11 cellular contexts compared by ENCODE assay signal in genomic region chr16:67917140-67917851, GRCh38. TPM values are rescaled to one million over a fixed set of nuclear protein-coding genes. Genes with fewer than 3 reads are reported as not detected.
DNase-seq lines count a peak whose midpoint lies in the region; ATAC-seq, FAIRE-seq and TF ChIP-seq lines count a peak whose summit lies in the region.
"Had no signal": no experiment of that assay in that cellular context is flagged by ENCODE, and none has a peak within 500 bp of the region (broad histone marks: within the 10 kb centered on the region; RNA-seq: fewer than 3 reads in every experiment).

No MANE protein-coding gene starts in this region.

- H4K20me1 ChIP-seq in keratinocyte (ENCODE audit: control insufficient read depth, extremely low read depth, insufficient read depth, low read length) = peaks cover 17% of the 10 kb centered on the region

- H3K36me3 ChIP-seq in keratinocyte (ENCODE audit: control insufficient read depth in 2 of 2, extremely low read depth in 1 of 2, insufficient read depth in 2 of 2, low read length in 2 of 2) (peaks cover 4 to 8% of the 10 kb centered on the region in 2 experiments), suprapubic skin (no peaks in the 10 kb centered on the region)
- peaks cover 3% of the 10 kb centered on the region for H3K36me3 ChIP-seq in effector memory CD4-positive, alpha-beta T cell (ENCODE audit: control insufficient read depth, insufficient read depth, low read length)

- no peak for DNase-seq in activated T-cell treated with anti-CD3 and anti-CD28 coated beads, Interleukin-2, amount 50 U/mL, for 24 hours
- no peak for DNase-seq in activated T-cell treated with anti-CD3 and anti-CD28 coated beads, Interleukin-2, amount 50 U/mL, for 1 hour
- no peak for DNase-seq in activated naive CD8-positive, alpha-beta T cell treated with anti-CD3 and anti-CD28 coated beads, Interleukin-2, amount 10 ng/mL, durations not matched to agents 7 days and 5 days
- no peak for DNase-seq in keratinocyte (ENCODE audit: low read depth, low spot score)
- no peak for DNase-seq in suprapubic skin (ENCODE audit: low spot score in 2 of 2)
- no peak for DNase-seq in effector memory CD4-positive, alpha-beta T cell
- no peak for DNase-seq in dedifferentiated amniotic fluid mesenchymal stem cell (ENCODE audit: extremely low spot score)
- DNase-seq: NCI-H748 treated with DMSO at 0.1 percent for 48 hours had no signal

- peaks cover 11% of the 10 kb centered on the region for H3K9me1 ChIP-seq in keratinocyte (ENCODE audit: control insufficient read depth, extremely low read depth, insufficient read depth, low read length)

- H3K27ac ChIP-seq in keratinocyte (ENCODE audit: control insufficient read depth, insufficient read depth, low read length) = peak overlapping the region; percentile 10
- H3K27ac ChIP-seq in suprapubic skin = peak overlapping the region; percentile 44
- H3K27ac ChIP-seq in effector memory CD4-positive, alpha-beta T cell (ENCODE audit: insufficient read depth, low read length, poor library complexity, severe bottlenecking) = no peak overlapping the region
- H3K27ac ChIP-seq: foreskin keratinocyte had no signal

- 37% methylated on average over 5 of the region's 6 CpGs for WGBS in suprapubic skin

- dilution Hi-C loops in keratinocyte (cut with MboI; ENCODE audit: extremely low pct_ligation_motif_present, low sequenced_read_pairs) = no loop called here

- H3K4me1 Mint-ChIP-seq in activated T-cell treated with anti-CD3 and anti-CD28 coated beads, Interleukin-2, amount 50 U/mL, for 24 hours (ENCODE audit: low read depth) = peaks cover 37% of the 10 kb centered on the region
- peaks cover 14% of the 10 kb centered on the region for H3K4me1 Mint-ChIP-seq in activated naive CD8-positive, alpha-beta T cell treated with anti-CD3 and anti-CD28 coated beads, Interleukin-2, amount 10 ng/mL, durations not matched to agents 7 days and 5 days

- H3K4me2 ChIP-seq in keratinocyte (ENCODE audit: control insufficient read depth, extremely low read depth, insufficient read depth, low read depth, low read length) = peak overlapping the region; percentile 3

- H3K36me3 Mint-ChIP-seq in activated T-cell treated with anti-CD3 and anti-CD28 coated beads, Interleukin-2, amount 50 U/mL, for 24 hours (ENCODE audit: low read depth) = peaks cover 20% of the 10 kb centered on the region
- H3K36me3 Mint-ChIP-seq in activated naive CD8-positive, alpha-beta T cell treated with anti-CD3 and anti-CD28 coated beads, Interleukin-2, amount 10 ng/mL, durations not matched to agents 7 days and 5 days = peaks cover 3% of the 10 kb centered on the region

- peak overlapping the region; percentile 95 for H3K27ac Mint-ChIP-seq in activated T-cell treated with anti-CD3 and anti-CD28 coated beads, Interleukin-2, amount 50 U/mL, for 24 hours
- peak overlapping the region; percentile 78 for H3K27ac Mint-ChIP-seq in activated naive CD8-positive, alpha-beta T cell treated with anti-CD3 and anti-CD28 coated beads, Interleukin-2, amount 10 ng/mL, durations not matched to agents 7 days and 5 days

- H3K27me3 Mint-ChIP-seq in activated T-cell treated with anti-CD3 and anti-CD28 coated beads, Interleukin-2, amount 50 U/mL, for 24 hours = no peaks in the 10 kb centered on the region
- no peaks in the 10 kb centered on the region for H3K27me3 Mint-ChIP-seq in activated naive CD8-positive, alpha-beta T cell treated with anti-CD3 and anti-CD28 coated beads, Interleukin-2, amount 10 ng/mL, durations not matched to agents 7 days and 5 days
- H3K27me3 Mint-ChIP-seq: CD4-positive, CD25-positive, alpha-beta regulatory T cell had no signal

- FAIRE-seq in keratinocyte (lab: Jason Lieb, UNC) = no peak

- no peak for ATAC-seq in activated naive CD8-positive, alpha-beta T cell treated with anti-CD3 and anti-CD28 coated beads, Interleukin-2, amount 10 ng/mL, durations not matched to agents 7 days and 5 days (ENCODE audit: low read depth)
- ATAC-seq in HG02884 (IDR thresholded peaks at IDR 0.05; ENCODE audit: unreplicated experiment) = no peak

- TF ChIP-seq EP300 in suprapubic skin (IDR thresholded peaks at IDR 0.05) = no peak

- TF ChIP-seq CTCF in keratinocyte (optimal IDR thresholded peaks at IDR 0.05 in 1 of 3, IDR thresholded peaks at IDR 0.05 in 1 of 3, conservative IDR thresholded peaks at IDR 0.05 in 1 of 3; ENCODE audit: extremely low read depth in 1 of 3, insufficient read depth in 2 of 3, low read length in 3 of 3) (no peak), suprapubic skin (IDR thresholded peaks at IDR 0.05) (no peak)

- no peaks in the 10 kb centered on the region for H3K9me3 Mint-ChIP-seq in activated T-cell treated with anti-CD3 and anti-CD28 coated beads, Interleukin-2, amount 50 U/mL, for 24 hours
- H3K9me3 Mint-ChIP-seq in activated naive CD8-positive, alpha-beta T cell treated with anti-CD3 and anti-CD28 coated beads, Interleukin-2, amount 10 ng/mL, durations not matched to agents 7 days and 5 days = no peaks in the 10 kb centered on the region

- H3K9me3 ChIP-seq in keratinocyte (ENCODE audit: control insufficient read depth, low read depth, low read length) (no peaks in the 10 kb centered on the region), suprapubic skin (no peaks in the 10 kb centered on the region)
- no peaks in the 10 kb centered on the region for H3K9me3 ChIP-seq in effector memory CD4-positive, alpha-beta T cell (ENCODE audit: control insufficient read depth, low read length)

- H3K79me2 ChIP-seq in keratinocyte (ENCODE audit: control insufficient read depth, insufficient read depth, low read length) = peaks cover 6% of the 10 kb centered on the region

- no peaks in the 10 kb centered on the region for H3K27me3 ChIP-seq in keratinocyte (ENCODE audit: control insufficient read depth, extremely low read depth, insufficient read depth, low read length)
- no peaks in the 10 kb centered on the region for H3K27me3 ChIP-seq in suprapubic skin
- H3K27me3 ChIP-seq in effector memory CD4-positive, alpha-beta T cell (replicated peaks; ENCODE audit: control insufficient read depth, insufficient read depth, low read length, poor library complexity, severe bottlenecking) = no peaks in the 10 kb centered on the region
- H3K27me3 ChIP-seq: foreskin keratinocyte had no signal

- no peak overlapping the region for H3K4me3 Mint-ChIP-seq in activated T-cell treated with anti-CD3 and anti-CD28 coated beads, Interleukin-2, amount 50 U/mL, for 24 hours
- no peak overlapping the region for H3K4me3 Mint-ChIP-seq in activated naive CD8-positive, alpha-beta T cell treated with anti-CD3 and anti-CD28 coated beads, Interleukin-2, amount 10 ng/mL, durations not matched to agents 7 days and 5 days
- H3K4me3 Mint-ChIP-seq: CD4-positive, CD25-positive, alpha-beta regulatory T cell had no signal

- H2AFZ ChIP-seq in keratinocyte (ENCODE audit: control insufficient read depth, low read length) = no peak overlapping the region

- POLR2A ChIA-PET in activated naive CD8-positive, alpha-beta T cell treated with anti-CD3 and anti-CD28 coated beads, Interleukin-2, amount 10 ng/mL, durations not matched to agents 7 days and 5 days (lab: Charles Lee) = no interaction called here

- peaks cover 27% of the 10 kb centered on the region for H3K4me1 ChIP-seq in keratinocyte (ENCODE audit: control insufficient read depth, extremely low read depth, insufficient read depth, low read length)
- peaks cover 63% of the 10 kb centered on the region for H3K4me1 ChIP-seq in suprapubic skin
- H3K4me1 ChIP-seq in effector memory CD4-positive, alpha-beta T cell (ENCODE audit: control insufficient read depth, insufficient read depth, low read length, poor library complexity, severe bottlenecking) = no peaks in the 10 kb centered on the region
- H3K4me1 ChIP-seq: foreskin keratinocyte had no signal

- H3K9ac ChIP-seq in keratinocyte (ENCODE audit: control insufficient read depth, extremely low read depth, insufficient read depth, low read length) = no peak overlapping the region

- TF ChIP-seq POLR2A in suprapubic skin (IDR thresholded peaks at IDR 0.05) = no peak

- no peak overlapping the region for H3K4me3 ChIP-seq in keratinocyte (ENCODE audit: control insufficient read depth in 2 of 3, extremely low read depth in 1 of 3, insufficient read depth in 2 of 3, low read depth in 1 of 3, low read length in 3 of 3)
- no peak overlapping the region for H3K4me3 ChIP-seq in suprapubic skin
- H3K4me3 ChIP-seq in effector memory CD4-positive, alpha-beta T cell (ENCODE audit: insufficient read depth, low read depth, low read length, poor library complexity, severe bottlenecking) = no peak overlapping the region

RNA-seq across cellular contexts. Expression of gene CTRL, which starts 14.4 kb away (rescaled TPM):
- total RNA-seq in activated naive CD8-positive, alpha-beta T cell treated with anti-CD3 and anti-CD28 coated beads, Interleukin-2, amount 10 ng/mL, durations not matched to agents 7 days and 5 days = 1 to 10 TPM; 4.9 to 7.2 TPM
- polyA plus RNA-seq in keratinocyte = 0.10 to 0.46 TPM (median 0.33 TPM) in 3 replicates
- 0.29 TPM for polyA plus RNA-seq in keratinocyte (2011; ENCODE audit: low read depth)
- 0.17 TPM in 1 of 2 replicates, not detected in the other for polyA plus RNA-seq in keratinocyte (2011; cell fraction: cytosol; rRNA removed)
- 0.73 and 1.3 TPM in 2 replicates for polyA plus RNA-seq in keratinocyte (2011; cell fraction: nucleus; rRNA removed)
- 0.39 and 0.62 TPM in 2 replicates for polyA plus RNA-seq in keratinocyte (2012; ENCODE audit: low replicate concordance)
- 0.26 TPM in 1 of 3 replicates, not detected in the others for polyA minus RNA-seq in keratinocyte
- not detected for polyA minus RNA-seq in keratinocyte (2011; cell fraction: cytosol; rRNA and poly(A)+ RNA removed)
- 0.70 TPM in 1 of 2 replicates, not detected in the other for polyA minus RNA-seq in keratinocyte (2011; cell fraction: nucleus; rRNA and poly(A)+ RNA removed)
- total RNA-seq in suprapubic skin = 1 to 10 TPM in 3 of 4 donors, under 1 TPM in 1; 0.55 to 2.7 (median 1.8) TPM

RNA-seq across cellular contexts. Expression of gene PSMB10, which starts 19.4 kb away (rescaled TPM):
- total RNA-seq in activated naive CD8-positive, alpha-beta T cell treated with anti-CD3 and anti-CD28 coated beads, Interleukin-2, amount 10 ng/mL, durations not matched to agents 7 days and 5 days = 100 to 1,000 TPM; 220 to 246 TPM
- polyA plus RNA-seq in keratinocyte = 9.3 to 19.7 TPM (median 11.1 TPM) in 3 replicates
- polyA plus RNA-seq in keratinocyte (2011; ENCODE audit: low read depth) = 3.0 TPM
- 5.1 and 17.8 TPM in 2 replicates for polyA plus RNA-seq in keratinocyte (2011; cell fraction: cytosol; rRNA removed)
- 6.2 and 8.4 TPM in 2 replicates for polyA plus RNA-seq in keratinocyte (2011; cell fraction: nucleus; rRNA removed)
- polyA plus RNA-seq in keratinocyte (2012; ENCODE audit: low replicate concordance) = 17.5 and 40.2 TPM in 2 replicates
- 6.0 to 8.4 TPM (median 6.8 TPM) in 3 replicates for polyA minus RNA-seq in keratinocyte
- 26.1 TPM for polyA minus RNA-seq in keratinocyte (2011; cell fraction: cytosol; rRNA and poly(A)+ RNA removed)
- polyA minus RNA-seq in keratinocyte (2011; cell fraction: nucleus; rRNA and poly(A)+ RNA removed) = 5.0 and 6.3 TPM in 2 replicates
- total RNA-seq in suprapubic skin = 10 to 100 TPM; 13.5 to 31.2 (median 16.3) TPM

RNA-seq across cellular contexts. Expression of gene PSKH1, which starts 24.2 kb away (rescaled TPM):
- 10 to 100 TPM; 22.8 to 25.6 TPM for total RNA-seq in activated naive CD8-positive, alpha-beta T cell treated with anti-CD3 and anti-CD28 coated beads, Interleukin-2, amount 10 ng/mL, durations not matched to agents 7 days and 5 days
- polyA plus RNA-seq in keratinocyte = 10.7 to 19.5 TPM (median 13.7 TPM) in 3 replicates
- polyA plus RNA-seq in keratinocyte (2011; ENCODE audit: low read depth) = 2.1 TPM
- polyA plus RNA-seq in keratinocyte (2011; cell fraction: cytosol; rRNA removed) = 13.7 and 22.7 TPM in 2 replicates
- polyA plus RNA-seq in keratinocyte (2011; cell fraction: nucleus; rRNA removed) = 11.7 and 15.9 TPM in 2 replicates
- 10.5 and 14.6 TPM in 2 replicates for polyA plus RNA-seq in keratinocyte (2012; ENCODE audit: low replicate concordance)
- 24.0 to 46.9 TPM (median 42.1 TPM) in 3 replicates for polyA minus RNA-seq in keratinocyte
- polyA minus RNA-seq in keratinocyte (2011; cell fraction: cytosol; rRNA and poly(A)+ RNA removed) = 26.7 TPM
- polyA minus RNA-seq in keratinocyte (2011; cell fraction: nucleus; rRNA and poly(A)+ RNA removed) = 13.4 and 16.4 TPM in 2 replicates
- total RNA-seq in suprapubic skin = 10 to 100 TPM; 16.4 to 26.9 (median 24.5) TPM

RNA-seq across cellular contexts. Expression of gene LCAT, which starts 26.6 kb away (rescaled TPM):
- 10 to 100 TPM; 17.6 to 23.6 TPM for total RNA-seq in activated naive CD8-positive, alpha-beta T cell treated with anti-CD3 and anti-CD28 coated beads, Interleukin-2, amount 10 ng/mL, durations not matched to agents 7 days and 5 days
- polyA plus RNA-seq in keratinocyte = 6.5 to 11.6 TPM (median 10.5 TPM) in 3 replicates
- polyA plus RNA-seq in keratinocyte (2011; ENCODE audit: low read depth) = 4.2 TPM
- polyA plus RNA-seq in keratinocyte (2011; cell fraction: cytosol; rRNA removed) = 2.1 and 3.0 TPM in 2 replicates
- 35.7 and 48.0 TPM in 2 replicates for polyA plus RNA-seq in keratinocyte (2011; cell fraction: nucleus; rRNA removed)
- polyA plus RNA-seq in keratinocyte (2012; ENCODE audit: low replicate concordance) = 10.6 and 14.2 TPM in 2 replicates
- 6.0 to 16.2 TPM (median 9.5 TPM) in 3 replicates for polyA minus RNA-seq in keratinocyte
- 7.1 TPM for polyA minus RNA-seq in keratinocyte (2011; cell fraction: cytosol; rRNA and poly(A)+ RNA removed)
- polyA minus RNA-seq in keratinocyte (2011; cell fraction: nucleus; rRNA and poly(A)+ RNA removed) = 10.6 and 10.7 TPM in 2 replicates
- total RNA-seq in suprapubic skin = 10 to 100 TPM; 10.6 to 61.4 (median 22.6) TPM

RNA-seq across cellular contexts. Expression of gene NRN1L, which starts 32.6 kb away (rescaled TPM):
- total RNA-seq in activated naive CD8-positive, alpha-beta T cell treated with anti-CD3 and anti-CD28 coated beads, Interleukin-2, amount 10 ng/mL, durations not matched to agents 7 days and 5 days = 1 to 10 TPM; 2.1 to 3.1 TPM
- polyA plus RNA-seq in keratinocyte = not detected in 3 replicates
- not detected for polyA plus RNA-seq in keratinocyte (2011; ENCODE audit: low read depth)
- polyA plus RNA-seq in keratinocyte (2011; cell fraction: cytosol; rRNA removed) = not detected in 2 replicates
- polyA plus RNA-seq in keratinocyte (2011; cell fraction: nucleus; rRNA removed) = 0.51 and 0.53 TPM in 2 replicates
- 0.75 TPM in 1 of 2 replicates, not detected in the other for polyA plus RNA-seq in keratinocyte (2012; ENCODE audit: low replicate concordance)
- polyA minus RNA-seq in keratinocyte = not detected in 3 replicates
- polyA minus RNA-seq in keratinocyte (2011; cell fraction: cytosol; rRNA and poly(A)+ RNA removed) = not detected
- polyA minus RNA-seq in keratinocyte (2011; cell fraction: nucleus; rRNA and poly(A)+ RNA removed) = not detected in 2 replicates
- total RNA-seq in suprapubic skin = 1 to 10 TPM in 3 of 4 donors, not detected in 1; 4.3 to 5.6 (median 4.7) TPM
- total RNA-seq: foreskin keratinocyte had no signal

Comparison
In these comparisons a context has a peak if more than half of its experiments do, and no peak if none do; other contexts are left out.
1. RNA of gene PSMB10, which starts 19.4 kb away (total RNA-seq): 220 to 246 TPM in activated naive CD8-positive, alpha-beta T cell treated with anti-CD3 and anti-CD28 coated beads, Interleukin-2, amount 10 ng/mL, durations not matched to agents 7 days and 5 days; 13.5 to 31.2 TPM in suprapubic skin; every median in the first group is over 4 times any median in the second.